ENCODE assay signal across 11 cellular contexts in genomic region chr14:105316968-105317498, GRCh38. TPM values are rescaled to one million over a fixed set of nuclear protein-coding genes. Genes with fewer than 3 reads are reported as not detected.
DNase-seq lines count a peak whose midpoint lies in the region; ATAC-seq and TF ChIP-seq lines count a peak whose summit lies in the region.
"Had no signal": no experiment of that assay in that cellular context is flagged by ENCODE, and none has a peak within 500 bp of the region (broad histone marks: within the 10 kb centered on the region; RNA-seq: fewer than 3 reads in every experiment).

No MANE protein-coding gene starts in this region.

- intact Hi-C loops in body of pancreas (cut with DNase I): no loop called here

- no peaks in the 10 kb centered on the region for H3K9me3 ChIP-seq in body of pancreas
- H3K9me3 ChIP-seq: uterus had no signal

- H3K4me3 Mint-ChIP-seq in nephron progenitor cell: peak overlapping the region; percentile 60

- in situ Hi-C loops in G401 (cut with HindIII; ENCODE audit: low sequenced_read_pairs): no loop called here

- TF ChIP-seq CTCF in body of pancreas (IDR thresholded peaks at IDR 0.05) (no peak), nephron progenitor cell (IDR thresholded peaks at IDR 0.05) (no peak)

- no peaks in the 10 kb centered on the region for H3K27me3 ChIP-seq in body of pancreas
- H3K27me3 ChIP-seq: uterus had no signal

- H3K27ac Mint-ChIP-seq in nephron progenitor cell: no peak overlapping the region

- H3K9me3 Mint-ChIP-seq in nephron progenitor cell: peaks cover 8% of the 10 kb centered on the region

- H3K4me1 ChIP-seq in body of pancreas: peaks cover 38% of the 10 kb centered on the region

- H3K36me3 Mint-ChIP-seq in nephron progenitor cell (ENCODE audit: low read depth): peaks cover 19% of the 10 kb centered on the region

- H3K27ac ChIP-seq in body of pancreas: peak overlapping the region in 3 of 4 donors; percentile 43 to 69 (median 67)

- no peak for TF ChIP-seq POLR2A in body of pancreas (IDR thresholded peaks at IDR 0.05)

- no peak for ATAC-seq in body of pancreas

- H3K4me3 ChIP-seq in body of pancreas: no peak overlapping the region
- H3K4me3 ChIP-seq: uterus had no signal

- H3K36me3 ChIP-seq in body of pancreas (replicated peaks in 1 of 2; ENCODE audit: insufficient read depth in 1 of 2, low read depth in 2 of 2): no peaks in the 10 kb centered on the region
- H3K36me3 ChIP-seq: uterus had no signal

- H3K4me1 Mint-ChIP-seq in nephron progenitor cell: peaks cover 16% of the 10 kb centered on the region

- H3K27me3 Mint-ChIP-seq in nephron progenitor cell (ENCODE audit: low read depth, poor library complexity): peaks cover 22% of the 10 kb centered on the region

- 53 to 59% methylated on average over 15 to 18 of the region's 18 CpGs for WGBS in body of pancreas, 2 donors

- peak; percentile 32 for DNase-seq in AG08396 (ENCODE audit: low spot score)
- DNase-seq in G401 (ENCODE audit: low spot score): peak; percentile 43
- DNase-seq in body of pancreas: no peak
- no peak for DNase-seq in nephron progenitor cell
- DNase-seq in activated effector memory CD4-positive, alpha-beta T cell treated with Interleukin-2 at 50 U/mL for 16 hours: no peak
- no peak for DNase-seq in stimulated activated CD4-positive, alpha-beta T cell treated with anti-CD3 and anti-CD28 coated beads, Interleukin-4, amount 100 ng/mL, for 4 hours
- no peak for DNase-seq in middle frontal gyrus (ENCODE audit: extremely low spot score, low spot score)
- DNase-seq in DMS 273 (lab: John Stamatoyannopoulos, UW; ENCODE audit: unreplicated experiment): no peak
- DNase-seq: activated gamma-delta T cell, KG1, uterus had no signal

RNA-seq across cellular contexts. Expression of gene PACS2, which starts 2.5 kb away (rescaled TPM):
- 36.9 and 50.7 TPM in 2 replicates for total RNA-seq in G401 (2014; rRNA removed; shearing (Covaris generic))
- 100 to 1,000 TPM in 1 of 2 donors, 10 to 100 TPM in 1; 56.6 to 102 TPM for total RNA-seq in body of pancreas

RNA-seq across cellular contexts. Expression of gene BRF1, which starts 16.2 kb away (rescaled TPM):
- 30.3 and 46.8 TPM in 2 replicates for total RNA-seq in G401 (2014; rRNA removed; shearing (Covaris generic))
- total RNA-seq in body of pancreas: 10 to 100 TPM; 54.5 to 86.7 TPM

Comparison
In these comparisons a context has a peak if more than half of its experiments do, and no peak if none do; other contexts are left out.
1. DNase-seq: peak in AG08396 (single experiment) and G401 (single experiment); none in body of pancreas (0 of 4), nephron progenitor cell (single experiment), activated effector memory CD4-positive, alpha-beta T cell treated with Interleukin-2 at 50 U/mL for 16 hours (single experiment), stimulated activated CD4-positive, alpha-beta T cell treated with anti-CD3 and anti-CD28 coated beads, Interleukin-4, amount 100 ng/mL, for 4 hours (0 of 2), middle frontal gyrus (single experiment) and DMS 273 (single experiment).